1 cellular context compared by ENCODE assay signal in the genomic region with DNA sequence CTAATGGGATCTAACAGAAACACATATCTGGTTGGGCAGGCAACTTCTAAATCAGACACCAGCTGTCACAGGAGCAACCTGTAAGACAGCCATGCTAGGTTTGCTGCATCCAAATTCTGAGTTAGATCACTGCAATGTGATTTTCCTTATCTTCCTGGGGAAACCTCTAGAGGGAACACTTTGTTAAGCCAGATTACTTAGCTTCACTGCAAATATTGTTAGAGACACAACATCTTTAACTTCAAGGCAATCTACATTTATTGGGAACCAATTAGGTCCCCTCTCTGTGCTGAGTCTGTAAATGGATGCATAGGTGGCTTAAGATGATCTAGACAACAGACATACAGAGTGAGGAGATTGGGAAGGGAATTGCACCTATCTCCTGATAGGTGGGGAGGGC.
TF ChIP-seq lines count a peak whose summit lies in the region.

No MANE protein-coding gene starts in this region.

TF ChIP-seq in GM12878, 131 proteins besides CTCF, POLR2A, EP300 and RAD21:
- TF ChIP-seq, protein P1, sequence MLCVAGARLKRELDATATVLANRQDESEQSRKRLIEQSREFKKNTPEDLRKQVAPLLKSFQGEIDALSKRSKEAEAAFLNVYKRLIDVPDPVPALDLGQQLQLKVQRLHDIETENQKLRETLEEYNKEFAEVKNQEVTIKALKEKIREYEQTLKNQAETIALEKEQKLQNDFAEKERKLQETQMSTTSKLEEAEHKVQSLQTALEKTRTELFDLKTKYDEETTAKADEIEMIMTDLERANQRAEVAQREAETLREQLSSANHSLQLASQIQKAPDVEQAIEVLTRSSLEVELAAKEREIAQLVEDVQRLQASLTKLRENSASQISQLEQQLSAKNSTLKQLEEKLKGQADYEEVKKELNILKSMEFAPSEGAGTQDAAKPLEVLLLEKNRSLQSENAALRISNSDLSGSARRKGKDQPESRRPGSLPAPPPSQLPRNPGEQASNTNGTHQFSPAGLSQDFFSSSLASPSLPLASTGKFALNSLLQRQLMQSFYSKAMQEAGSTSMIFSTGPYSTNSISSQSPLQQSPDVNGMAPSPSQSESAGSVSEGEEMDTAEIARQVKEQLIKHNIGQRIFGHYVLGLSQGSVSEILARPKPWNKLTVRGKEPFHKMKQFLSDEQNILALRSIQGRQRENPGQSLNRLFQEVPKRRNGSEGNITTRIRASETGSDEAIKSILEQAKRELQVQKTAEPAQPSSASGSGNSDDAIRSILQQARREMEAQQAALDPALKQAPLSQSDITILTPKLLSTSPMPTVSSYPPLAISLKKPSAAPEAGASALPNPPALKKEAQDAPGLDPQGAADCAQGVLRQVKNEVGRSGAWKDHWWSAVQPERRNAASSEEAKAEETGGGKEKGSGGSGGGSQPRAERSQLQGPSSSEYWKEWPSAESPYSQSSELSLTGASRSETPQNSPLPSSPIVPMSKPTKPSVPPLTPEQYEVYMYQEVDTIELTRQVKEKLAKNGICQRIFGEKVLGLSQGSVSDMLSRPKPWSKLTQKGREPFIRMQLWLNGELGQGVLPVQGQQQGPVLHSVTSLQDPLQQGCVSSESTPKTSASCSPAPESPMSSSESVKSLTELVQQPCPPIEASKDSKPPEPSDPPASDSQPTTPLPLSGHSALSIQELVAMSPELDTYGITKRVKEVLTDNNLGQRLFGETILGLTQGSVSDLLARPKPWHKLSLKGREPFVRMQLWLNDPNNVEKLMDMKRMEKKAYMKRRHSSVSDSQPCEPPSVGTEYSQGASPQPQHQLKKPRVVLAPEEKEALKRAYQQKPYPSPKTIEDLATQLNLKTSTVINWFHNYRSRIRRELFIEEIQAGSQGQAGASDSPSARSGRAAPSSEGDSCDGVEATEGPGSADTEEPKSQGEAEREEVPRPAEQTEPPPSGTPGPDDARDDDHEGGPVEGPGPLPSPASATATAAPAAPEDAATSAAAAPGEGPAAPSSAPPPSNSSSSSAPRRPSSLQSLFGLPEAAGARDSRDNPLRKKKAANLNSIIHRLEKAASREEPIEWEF (IDR thresholded peaks at IDR 0.05; ENCODE audit: insufficient replicate concordance, low read depth, low read length) = no peak
